ENCODE assay signal across 16 cellular contexts in genomic region chr3:122123885-122124284, GRCh38. TPM values are rescaled to one million over a fixed set of nuclear protein-coding genes. Genes with fewer than 3 reads are reported as not detected.
A peak's percentile ranks its signal among the peaks of the same experiment; 100 is the strongest.
DNase-seq lines count a peak whose midpoint lies in the region; ATAC-seq lines count a peak whose summit lies in the region.
"Had no signal": no experiment of that assay in that cellular context is flagged by ENCODE, and none has a peak within 500 bp of the region (broad histone marks: within the 10 kb centered on the region; RNA-seq: fewer than 3 reads in every experiment).

No MANE protein-coding gene starts in this region.

- no peak overlapping the region for H2AFZ ChIP-seq in trophoblast cell (ENCODE audit: insufficient read depth, low read length, poor library complexity)

- no peak overlapping the region for H3K14ac ChIP-seq in trophoblast cell (ENCODE audit: low read length)

- no peak overlapping the region for H3K4me2 ChIP-seq in trophoblast cell (ENCODE audit: low read length)
- H3K4me2 ChIP-seq: BLaER1 had no signal

- peak; percentile 29 for DNase-seq in activated CD4-positive, alpha-beta T cell treated with anti-CD3 and anti-CD28 coated beads for 36 hours
- no peak for DNase-seq in activated CD4-positive, alpha-beta T cell treated with anti-CD3 and anti-CD28 coated beads, Interleukin-2, amount 50 U/mL, for 4 hours
- DNase-seq in stimulated activated CD4-positive, alpha-beta T cell treated with anti-CD3 and anti-CD28 coated beads, Interleukin-15, amount 100 ng/mL, for 24 hours, result peak; percentile 18
- DNase-seq in stimulated activated CD4-positive, alpha-beta T cell treated with anti-CD3 and anti-CD28 coated beads, Interleukin-2, amount 100 ng/mL, for 24 hours, result no peak
- DNase-seq in NCI-H69 (lab: John Stamatoyannopoulos, UW) (no peak), trophoblast cell (no peak), NCI-H748 (lab: John Stamatoyannopoulos, UW; ENCODE audit: unreplicated experiment) (no peak)
- DNase-seq: DMS 273 treated with DMSO at 0.1 percent for 48 hours, GOT3, NCI-H1417, NCI-H2029, NCI-H510A had no signal

- H3K79me2 ChIP-seq in trophoblast cell (ENCODE audit: control insufficient read depth, insufficient read depth, low read length, poor library complexity), result no peaks in the 10 kb centered on the region

- H3K9ac ChIP-seq in trophoblast cell (ENCODE audit: low read length), result no peak overlapping the region
- H3K9ac ChIP-seq: BLaER1 had no signal

- no peak overlapping the region for H4K8ac ChIP-seq in trophoblast cell (ENCODE audit: low read depth, low read length)

- POLR2A ChIA-PET in activated CD4-positive, alpha-beta T cell treated with anti-CD3 and anti-CD28 coated beads for 36 hours (lab: Charles Lee), result no interaction called here

- H3K27ac Mint-ChIP-seq in activated CD4-positive, alpha-beta T cell treated with anti-CD3 and anti-CD28 coated beads for 36 hours, result peak overlapping the region; percentile 64

- CTCF ChIA-PET in activated CD4-positive, alpha-beta T cell treated with anti-CD3 and anti-CD28 coated beads for 36 hours (lab: Charles Lee), result no interaction called here

- H3K9me3 Mint-ChIP-seq in activated CD4-positive, alpha-beta T cell treated with anti-CD3 and anti-CD28 coated beads for 36 hours (ENCODE audit: low read depth), result peaks cover 6% of the 10 kb centered on the region

- no peak overlapping the region for H4K12ac ChIP-seq in trophoblast cell (ENCODE audit: low read depth, low read length)

- H3K36me3 Mint-ChIP-seq in activated CD4-positive, alpha-beta T cell treated with anti-CD3 and anti-CD28 coated beads for 36 hours (ENCODE audit: low read depth), result no peaks in the 10 kb centered on the region

- H3K36me3 ChIP-seq in trophoblast cell (ENCODE audit: control insufficient read depth in 1 of 2, insufficient read depth in 2 of 2, low read length in 2 of 2), result no peaks in the 10 kb centered on the region
- H3K36me3 ChIP-seq: BLaER1 had no signal

- H3K4me3 ChIP-seq in trophoblast cell (ENCODE audit: low read depth, low read length), result no peak overlapping the region
- H3K4me3 ChIP-seq: BLaER1 had no signal

- H2BK120ac ChIP-seq in trophoblast cell (ENCODE audit: insufficient read depth, low read length, poor library complexity), result no peak overlapping the region

- H3K18ac ChIP-seq in trophoblast cell (ENCODE audit: low read length), result no peak overlapping the region

- peaks cover 11% of the 10 kb centered on the region for H3K4me1 Mint-ChIP-seq in activated CD4-positive, alpha-beta T cell treated with anti-CD3 and anti-CD28 coated beads for 36 hours

- H3K9me3 ChIP-seq in trophoblast cell (ENCODE audit: insufficient read depth, low read depth, low read length), result peaks cover 5% of the 10 kb centered on the region

- peaks cover 22% of the 10 kb centered on the region for H3K27me3 Mint-ChIP-seq in activated CD4-positive, alpha-beta T cell treated with anti-CD3 and anti-CD28 coated beads for 36 hours

- no peak overlapping the region for H3K4me3 Mint-ChIP-seq in activated CD4-positive, alpha-beta T cell treated with anti-CD3 and anti-CD28 coated beads for 36 hours

- intact Hi-C loops in activated CD4-positive, alpha-beta T cell treated with anti-CD3 and anti-CD28 coated beads for 36 hours (cut with DNase I, micrococcal nuclease), result loop anchor here in 1 of 2 experiments (2.0 kb wide), 1 partner anchor 23 kb away; no protein-coding TSS in a partner anchor

- H3K4me1 ChIP-seq in trophoblast cell (ENCODE audit: control insufficient read depth in 1 of 2, insufficient read depth in 2 of 2, low read length in 2 of 2), result no peaks in the 10 kb centered on the region
- H3K4me1 ChIP-seq: BLaER1 had no signal

- ATAC-seq in activated CD4-positive, alpha-beta T cell treated with anti-CD3 and anti-CD28 coated beads for 36 hours, result peak; percentile 93
- peak; percentile 69 for ATAC-seq in esophagus mucosa

- no peak overlapping the region for H2AK5ac ChIP-seq in trophoblast cell (ENCODE audit: low read length)

- H3K27me3 ChIP-seq in trophoblast cell (ENCODE audit: insufficient read depth, low read length), result no peaks in the 10 kb centered on the region
- H3K27me3 ChIP-seq: BLaER1 had no signal

- H3K27ac ChIP-seq in trophoblast cell (ENCODE audit: low read depth, low read length), result no peak overlapping the region
- H3K27ac ChIP-seq: 22Rv1, BLaER1 had no signal

- no peak overlapping the region for H2BK5ac ChIP-seq in trophoblast cell (ENCODE audit: low read depth, low read length, poor library complexity)

- no peak overlapping the region for H4K91ac ChIP-seq in trophoblast cell (ENCODE audit: low read depth, low read length)

- no peak overlapping the region for H2BK12ac ChIP-seq in trophoblast cell (ENCODE audit: low read length)

- no peak overlapping the region for H3K4ac ChIP-seq in trophoblast cell (ENCODE audit: low read depth, low read length)

- WGBS in trophoblast cell (ENCODE audit: extremely low coverage, insufficient coverage, insufficient read length), result no CpG with 5 or more reads among the region's 1 CpG

- no peaks in the 10 kb centered on the region for H3K79me1 ChIP-seq in trophoblast cell (ENCODE audit: low read length)

- H3K23ac ChIP-seq in trophoblast cell (ENCODE audit: low read length), result no peak overlapping the region

RNA-seq across cellular contexts. Expression of gene CASR, which starts 59.6 kb away (rescaled TPM):
- total RNA-seq in activated CD4-positive, alpha-beta T cell treated with anti-CD3 and anti-CD28 coated beads for 36 hours, result under 1 TPM; 0.05 TPM
- not detected for total RNA-seq in esophagus mucosa
- under 0.01 and 0.01 TPM in 2 replicates for polyA plus RNA-seq in trophoblast cell (2013)
- total RNA-seq: RPMI7951 had no signal

Comparison
In these comparisons a context has a peak if more than half of its experiments do, and no peak if none do; other contexts are left out.
1. DNase-seq: peak in activated CD4-positive, alpha-beta T cell treated with anti-CD3 and anti-CD28 coated beads for 36 hours (single experiment) and stimulated activated CD4-positive, alpha-beta T cell treated with anti-CD3 and anti-CD28 coated beads, Interleukin-15, amount 100 ng/mL, for 24 hours (single experiment); none in activated CD4-positive, alpha-beta T cell treated with anti-CD3 and anti-CD28 coated beads, Interleukin-2, amount 50 U/mL, for 4 hours (0 of 2), stimulated activated CD4-positive, alpha-beta T cell treated with anti-CD3 and anti-CD28 coated beads, Interleukin-2, amount 100 ng/mL, for 24 hours (0 of 2), NCI-H69 (single experiment), trophoblast cell (0 of 2) and NCI-H748 (single experiment).